In the genomic region with DNA sequence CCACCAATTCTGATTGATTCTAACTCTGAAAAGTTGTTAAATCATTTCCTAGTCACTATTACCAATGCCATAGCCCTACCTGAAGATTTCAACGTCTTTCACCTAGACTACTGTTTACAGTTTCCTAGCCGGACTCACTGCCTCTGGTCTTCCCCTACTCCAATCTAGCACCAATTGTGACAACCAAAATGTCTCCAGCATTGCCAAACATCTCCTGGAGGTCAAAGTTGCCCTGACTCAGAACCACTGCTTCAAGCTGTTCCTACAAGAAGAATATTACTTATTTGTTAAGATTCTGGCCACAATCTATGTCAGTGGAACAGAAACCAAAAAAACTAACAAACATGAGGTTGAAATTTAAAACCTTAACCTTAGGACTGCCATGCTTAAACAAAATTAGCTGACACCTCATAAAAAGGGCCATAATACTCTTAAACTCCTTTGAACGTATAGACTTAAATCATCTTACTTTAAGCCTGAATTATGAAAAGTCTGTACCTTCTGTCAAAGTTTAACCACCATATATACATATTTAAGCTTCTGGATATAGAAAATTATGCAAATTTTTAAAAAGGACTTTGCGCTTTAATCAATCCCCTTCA, we compare ENCODE assay signal across 8 cellular contexts. TPM values are rescaled to one million over a fixed set of nuclear protein-coding genes. Genes with fewer than 3 reads are reported as not detected.
DNase-seq lines count a peak whose midpoint lies in the region; ATAC-seq, FAIRE-seq and TF ChIP-seq lines count a peak whose summit lies in the region.

No MANE protein-coding gene starts in this region.

- peak overlapping the region; percentile 97 for H3K4me3 Mint-ChIP-seq in stimulated activated naive CD8-positive, alpha-beta T cell treated with anti-CD3 and anti-CD28 coated beads, Interleukin-15, Interleukin-2, amounts not matched to agents 100 ng/mL and 50 ng/mL, for 24 hours

- peak overlapping the region; percentile 93 for H3K27ac ChIP-seq in lower lobe of right lung

- H3K27ac Mint-ChIP-seq in stimulated activated naive CD8-positive, alpha-beta T cell treated with anti-CD3 and anti-CD28 coated beads, Interleukin-15, Interleukin-2, amounts not matched to agents 100 ng/mL and 50 ng/mL, for 24 hours, result peak overlapping the region; percentile 94

- FAIRE-seq in urothelium cell line (lab: Jason Lieb, UNC), result no peak

- intact Hi-C loops in lower lobe of right lung (cut with DNase I), result loop anchor here (10.0 kb wide), 2 partner anchors 281 to 511 kb away; a partner anchor contains a TSS

- no peak for DNase-seq in stimulated activated naive CD8-positive, alpha-beta T cell treated with anti-CD3 and anti-CD28 coated beads, Interleukin-15, Interleukin-2, amounts not matched to agents 100 U/mL and 50 U/mL, for 24 hours
- DNase-seq in amniotic epithelial cell (ENCODE audit: low read depth) (peak; percentile 75), lower lobe of right lung (no peak), urothelium cell line (ENCODE audit: low spot score) (no peak), NCI-H1048 (lab: John Stamatoyannopoulos, UW) (no peak), CD1c-positive myeloid dendritic cell (ENCODE audit: extremely low spot score) (no peak), A172 (ENCODE audit: low spot score) (no peak)

- peaks cover 37% of the 10 kb centered on the region for H3K4me1 ChIP-seq in lower lobe of right lung

- H3K27me3 Mint-ChIP-seq in stimulated activated naive CD8-positive, alpha-beta T cell treated with anti-CD3 and anti-CD28 coated beads, Interleukin-15, Interleukin-2, amounts not matched to agents 100 ng/mL and 50 ng/mL, for 24 hours, result no peaks in the 10 kb centered on the region

- H3K4me1 Mint-ChIP-seq in stimulated activated naive CD8-positive, alpha-beta T cell treated with anti-CD3 and anti-CD28 coated beads, Interleukin-15, Interleukin-2, amounts not matched to agents 100 ng/mL and 50 ng/mL, for 24 hours (ENCODE audit: low read depth), result peaks cover 53% of the 10 kb centered on the region

- no peaks in the 10 kb centered on the region for H3K9me3 ChIP-seq in lower lobe of right lung

- TF ChIP-seq CTCF in lower lobe of right lung (IDR thresholded peaks at IDR 0.05), result no peak

- H3K4me3 ChIP-seq in lower lobe of right lung, result peak overlapping the region; percentile 81

- no peaks in the 10 kb centered on the region for H3K9me3 Mint-ChIP-seq in stimulated activated naive CD8-positive, alpha-beta T cell treated with anti-CD3 and anti-CD28 coated beads, Interleukin-15, Interleukin-2, amounts not matched to agents 100 ng/mL and 50 ng/mL, for 24 hours

- no peak for ATAC-seq in stimulated activated naive CD8-positive, alpha-beta T cell treated with anti-CD3 and anti-CD28 coated beads, Interleukin-15, Interleukin-2, amounts not matched to agents 100 U/mL and 50 U/mL, for 24 hours
- no peak for ATAC-seq in lower lobe of right lung

- no peaks in the 10 kb centered on the region for H3K27me3 ChIP-seq in lower lobe of right lung (ENCODE audit: low read depth)

- H3K36me3 ChIP-seq in lower lobe of right lung, result peaks cover 31% of the 10 kb centered on the region

- H3K36me3 Mint-ChIP-seq in stimulated activated naive CD8-positive, alpha-beta T cell treated with anti-CD3 and anti-CD28 coated beads, Interleukin-15, Interleukin-2, amounts not matched to agents 100 ng/mL and 50 ng/mL, for 24 hours (ENCODE audit: low read depth), result peaks cover 39% of the 10 kb centered on the region

RNA-seq across cellular contexts. Expression of a gene that starts 2.1 kb away (rescaled TPM):
- total RNA-seq in lower lobe of right lung, result 74.8 TPM
- 59.2 and 79.2 TPM in 2 replicates for total RNA-seq in A172 (2014; rRNA removed; shearing (Covaris generic))
